In the genomic region with DNA sequence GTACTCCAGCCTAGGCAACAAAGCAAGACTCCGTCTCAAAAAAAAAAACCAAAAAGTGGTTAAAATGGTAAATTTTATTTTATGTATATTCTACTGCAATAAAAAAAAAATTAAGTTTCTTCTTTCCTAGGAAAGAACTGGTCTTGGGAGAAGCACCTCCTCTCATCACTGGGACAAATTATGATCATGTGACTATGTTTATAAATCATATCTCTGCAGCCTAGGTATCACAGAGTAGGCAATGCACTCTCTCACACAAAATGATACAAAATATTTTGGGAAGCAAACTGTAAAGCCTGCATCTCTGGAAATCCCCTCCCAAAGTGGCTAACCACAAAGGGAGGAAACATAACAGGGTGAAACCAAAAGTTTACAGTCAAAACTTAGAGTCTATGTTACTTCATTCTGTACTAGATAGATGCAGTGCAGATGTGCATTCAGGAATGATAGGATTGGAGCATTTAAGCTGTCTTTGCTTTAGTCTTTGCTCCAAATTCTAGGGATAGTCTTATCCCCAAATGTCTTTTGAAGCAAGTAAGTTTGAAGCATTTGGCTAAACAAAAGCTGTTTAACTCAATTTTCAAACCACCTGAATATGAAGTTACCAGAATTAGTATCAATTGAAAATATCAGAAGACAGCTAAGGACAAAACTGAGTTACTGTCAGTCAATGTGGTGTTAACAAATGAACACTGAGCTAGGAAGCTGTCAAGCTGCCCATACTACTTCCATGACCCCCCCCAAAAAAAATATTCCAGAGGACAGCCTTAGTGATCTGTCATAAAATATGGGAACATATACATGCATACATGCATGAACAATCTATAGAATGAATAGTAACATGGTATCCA, we compare ENCODE assay signal across 1 cellular context.
TF ChIP-seq lines count a peak whose summit lies in the region.

No MANE protein-coding gene starts in this region.

TF ChIP-seq in SK-N-SH treated with all-trans-retinoic acid at 6 μM for 48 hours, 23 proteins besides CTCF, POLR2A, EP300 and RAD21 (continued from another document):
- TF ChIP-seq, protein P1, sequence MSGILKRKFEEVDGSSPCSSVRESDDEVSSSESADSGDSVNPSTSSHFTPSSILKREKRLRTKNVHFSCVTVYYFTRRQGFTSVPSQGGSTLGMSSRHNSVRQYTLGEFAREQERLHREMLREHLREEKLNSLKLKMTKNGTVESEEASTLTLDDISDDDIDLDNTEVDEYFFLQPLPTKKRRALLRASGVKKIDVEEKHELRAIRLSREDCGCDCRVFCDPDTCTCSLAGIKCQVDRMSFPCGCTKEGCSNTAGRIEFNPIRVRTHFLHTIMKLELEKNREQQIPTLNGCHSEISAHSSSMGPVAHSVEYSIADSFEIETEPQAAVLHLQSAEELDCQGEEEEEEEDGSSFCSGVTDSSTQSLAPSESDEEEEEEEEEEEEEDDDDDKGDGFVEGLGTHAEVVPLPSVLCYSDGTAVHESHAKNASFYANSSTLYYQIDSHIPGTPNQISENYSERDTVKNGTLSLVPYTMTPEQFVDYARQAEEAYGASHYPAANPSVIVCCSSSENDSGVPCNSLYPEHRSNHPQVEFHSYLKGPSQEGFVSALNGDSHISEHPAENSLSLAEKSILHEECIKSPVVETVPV (CRISPR knock-in tag; IDR thresholded peaks at IDR 0.05): no peak
